In the genomic region with DNA sequence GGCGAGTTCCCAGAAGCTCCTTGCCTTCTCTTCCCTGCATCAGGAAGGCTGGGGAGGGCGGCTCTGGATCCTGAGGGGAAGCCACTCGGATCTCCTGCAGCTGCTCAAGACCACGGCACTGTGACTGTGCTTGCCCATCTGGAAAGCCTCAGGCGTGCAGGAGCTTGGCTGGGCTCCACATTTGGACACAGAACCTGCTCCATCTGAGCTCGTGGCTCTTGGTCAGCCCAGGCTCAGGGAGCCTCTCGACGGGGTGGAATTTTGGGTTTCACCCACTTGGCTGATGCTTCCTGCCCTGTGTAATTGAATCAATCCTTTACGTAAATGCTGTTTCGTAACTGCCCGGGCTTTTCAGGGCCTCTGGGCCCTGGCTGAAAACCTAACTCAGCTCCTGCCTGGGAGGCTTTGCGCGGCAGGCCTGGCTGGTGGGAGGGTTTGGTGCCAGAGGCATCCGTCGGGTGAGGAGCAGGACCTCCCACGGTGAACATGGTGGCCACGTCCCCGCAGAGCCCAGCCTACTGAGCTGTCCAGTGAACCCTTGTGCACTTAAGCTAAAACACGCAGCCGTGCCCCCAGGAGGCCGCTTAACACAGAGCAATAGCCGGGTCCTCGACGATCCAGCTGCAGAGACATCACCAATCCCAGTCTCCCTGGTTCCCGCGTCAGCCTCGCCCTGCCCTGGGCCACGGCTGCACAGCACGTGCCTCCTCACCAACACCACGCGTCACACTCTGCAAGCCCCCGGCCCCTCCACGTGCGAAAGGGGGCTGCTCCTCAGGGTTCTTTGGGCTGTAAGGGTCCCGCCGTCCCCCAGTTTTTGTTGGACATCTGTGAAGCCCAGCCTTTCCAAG, we compare ENCODE assay signal across 9 cellular contexts.
DNase-seq lines count a peak whose midpoint lies in the region; ATAC-seq and TF ChIP-seq lines count a peak whose summit lies in the region.
"Had no signal": no experiment of that assay in that cellular context is flagged by ENCODE, and none has a peak within 500 bp of the region (broad histone marks: within the 10 kb centered on the region; RNA-seq: fewer than 3 reads in every experiment).

No MANE protein-coding gene starts in this region.

- H3K9me3 ChIP-seq in T-helper 17 cell (ENCODE audit: control insufficient read depth, low read length, poor library complexity, severe bottlenecking): no peaks in the 10 kb centered on the region

- intact Hi-C loops in CD14-positive monocyte (cut with micrococcal nuclease) (loop anchor here (5.0 kb wide), 2 partner anchors 58 to 257 kb away; partner anchors contain the start of gene FAM120B (in 1 of the 2)), cardiac septum (cut with DNase I) (loop anchor here (10.0 kb wide), 1 partner anchor 115 kb away; no protein-coding TSS in a partner anchor), posterior vena cava (cut with DNase I) (loop anchor here in 1 of 2 donors (1.0 kb wide), 1 partner anchor 27 kb away; no protein-coding TSS in a partner anchor)

- H3K36me3 Mint-ChIP-seq in CD14-positive monocyte (peaks cover 6 to 13% of the 10 kb centered on the region in 2 donors), T-helper 17 cell (ENCODE audit: low read depth) (no peaks in the 10 kb centered on the region)

- peaks cover 0 to 14% (median 3%) of the 10 kb centered on the region in 7 donors for H3K9me3 Mint-ChIP-seq in CD14-positive monocyte

- H3K4me3 Mint-ChIP-seq in CD14-positive monocyte: peak overlapping the region; percentile 48 to 50
- H3K4me3 Mint-ChIP-seq in T-helper 17 cell: peak overlapping the region; percentile 70

- H3K27me3 Mint-ChIP-seq in CD14-positive monocyte (ENCODE audit: low read depth in 3 of 3) (peaks cover 0 to 4% (median 2%) of the 10 kb centered on the region in 3 donors), T-helper 17 cell (peaks cover 21% of the 10 kb centered on the region)

- no peak for ATAC-seq in T-helper 17 cell
- no peak for ATAC-seq in GM18858 (IDR thresholded peaks at IDR 0.05; ENCODE audit: unreplicated experiment)
- no peak for ATAC-seq in HG02588 (IDR thresholded peaks at IDR 0.05; ENCODE audit: unreplicated experiment)

- no peak for TF ChIP-seq CTCF in CD14-positive monocyte (IDR thresholded peaks at IDR 0.05)

- peaks cover 50% of the 10 kb centered on the region for H3K4me1 Mint-ChIP-seq in CD14-positive monocyte
- H3K4me1 Mint-ChIP-seq in T-helper 17 cell: peaks cover 2% of the 10 kb centered on the region

- DNase-seq in CD14-positive monocyte (ENCODE audit: low spot score) (peak; percentile 86), T-helper 17 cell (no peak), cardiac septum (ENCODE audit: low spot score) (peak; percentile 79), posterior vena cava (ENCODE audit: low spot score) (peak; percentile 85), NCI-H526 treated with DMSO at 0.1 percent for 48 hours (lab: John Stamatoyannopoulos, UW) (no peak), kidney tubule cell (ENCODE audit: low spot score) (no peak)
- DNase-seq: erythroblast had no signal

- H3K27ac Mint-ChIP-seq in CD14-positive monocyte: peak overlapping the region; percentile 91 to 100 (median 97)
- H3K27ac Mint-ChIP-seq in T-helper 17 cell: no peak overlapping the region

Comparison
In these comparisons a context has a peak if more than half of its experiments do, and no peak if none do; other contexts are left out.
1. DNase-seq: peak in CD14-positive monocyte (single experiment), cardiac septum (single experiment) and posterior vena cava (single experiment); none in T-helper 17 cell (0 of 3), NCI-H526 treated with DMSO at 0.1 percent for 48 hours (single experiment) and kidney tubule cell (single experiment).